ENCODE assay signal across 13 cellular contexts in the genomic region with DNA sequence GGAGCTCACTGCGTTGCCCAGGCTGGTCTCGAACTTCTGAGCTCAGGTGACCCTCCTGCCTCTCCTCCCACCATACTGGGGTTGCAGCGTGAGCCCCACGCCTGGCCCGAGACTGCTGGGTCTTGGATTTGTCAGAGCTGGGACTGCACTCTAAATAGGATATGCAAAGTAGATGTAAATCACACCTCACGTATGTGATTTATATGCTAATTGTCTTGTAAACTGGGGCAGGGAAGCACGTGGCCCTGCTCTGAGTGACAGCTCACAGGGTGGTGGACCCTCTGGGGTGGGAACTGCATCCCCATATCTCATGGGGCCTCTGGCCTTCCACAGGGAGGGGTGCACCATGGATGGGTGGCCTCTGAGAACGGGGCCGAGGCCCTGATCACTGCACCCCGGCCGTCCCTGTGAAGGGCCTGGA. TPM values are rescaled to one million over a fixed set of nuclear protein-coding genes. Genes with fewer than 3 reads are reported as not detected.
A peak's percentile ranks its signal among the peaks of the same experiment; 100 is the strongest.
DNase-seq lines count a peak whose midpoint lies in the region; ATAC-seq and TF ChIP-seq lines count a peak whose summit lies in the region.
"Had no signal": no experiment of that assay in that cellular context is flagged by ENCODE, and none has a peak within 500 bp of the region (broad histone marks: within the 10 kb centered on the region; RNA-seq: fewer than 3 reads in every experiment).

No MANE protein-coding gene starts in this region.

- peak overlapping the region; percentile 65 for H3K27ac Mint-ChIP-seq in stimulated activated naive CD8-positive, alpha-beta T cell treated with anti-CD3 and anti-CD28 coated beads, Interleukin-15, Interleukin-2, amounts not matched to agents 100 ng/mL and 50 ng/mL, for 24 hours

- peak overlapping the region; percentile 52 for H3K4me2 ChIP-seq in OCI-LY7 (ENCODE audit: low read length)

- peak; percentile 26 to 33 for ATAC-seq in activated CD4-positive, CD25-positive, alpha-beta regulatory T cell treated with anti-CD3 and anti-CD28 coated beads, Interleukin-2, amount 50 U/mL, for 24 hours

- H3K4me1 Mint-ChIP-seq in stimulated activated naive CD8-positive, alpha-beta T cell treated with anti-CD3 and anti-CD28 coated beads, Interleukin-15, Interleukin-2, amounts not matched to agents 100 ng/mL and 50 ng/mL, for 24 hours (ENCODE audit: low read depth), result peaks cover 16% of the 10 kb centered on the region

- intact Hi-C loops in OCI-LY7 (cut with micrococcal nuclease; ENCODE audit: unreplicated experiment), result loop anchor here (5.0 kb wide), 1 partner anchor 42 kb away; the partner anchor contains the start of gene ADAP1
- intact Hi-C loops in dorsolateral prefrontal cortex (cut with DNase I), result loop anchor here in 1 of 2 donors (1.0 kb wide), 1 partner anchor 43 kb away; no protein-coding TSS in a partner anchor

- no peak for TF ChIP-seq CTCF in OCI-LY7 (conservative IDR thresholded peaks at IDR 0.05; ENCODE audit: low read length)
- TF ChIP-seq CTCF in dorsolateral prefrontal cortex (IDR thresholded peaks at IDR 0.05 in 54 of 56, conservative IDR thresholded peaks at IDR 0.05 in 2 of 56; ENCODE audit: low read depth in 1 of 56, partially characterized antibody in 56 of 56), result no peak

- POLR2A ChIA-PET in OCI-LY7 (lab: Charles Lee), result interaction anchor here (0.7 kb wide), 2 partner anchors 46 to 113 kb away, joined by 3 read pairs; no protein-coding TSS in a partner anchor

- H3K4me3 Mint-ChIP-seq in stimulated activated naive CD8-positive, alpha-beta T cell treated with anti-CD3 and anti-CD28 coated beads, Interleukin-15, Interleukin-2, amounts not matched to agents 100 ng/mL and 50 ng/mL, for 24 hours, result peak overlapping the region; percentile 64

- no peaks in the 10 kb centered on the region for H3K79me2 ChIP-seq in OCI-LY7 (ENCODE audit: insufficient read depth, low read depth, low read length)

- no peaks in the 10 kb centered on the region for H3K27me3 Mint-ChIP-seq in stimulated activated naive CD8-positive, alpha-beta T cell treated with anti-CD3 and anti-CD28 coated beads, Interleukin-15, Interleukin-2, amounts not matched to agents 100 ng/mL and 50 ng/mL, for 24 hours

- H3K4me3 ChIP-seq in OCI-LY7 (ENCODE audit: low read depth, low read length, poor library complexity, severe bottlenecking), result peak overlapping the region; percentile 21
- no peak overlapping the region for H3K4me3 ChIP-seq in dorsolateral prefrontal cortex
- H3K4me3 ChIP-seq: SJSA1 had no signal

- H3K9me2 ChIP-seq in OCI-LY7 (ENCODE audit: insufficient read depth, low read length), result no peaks in the 10 kb centered on the region

- no peaks in the 10 kb centered on the region for H3K36me3 Mint-ChIP-seq in stimulated activated naive CD8-positive, alpha-beta T cell treated with anti-CD3 and anti-CD28 coated beads, Interleukin-15, Interleukin-2, amounts not matched to agents 100 ng/mL and 50 ng/mL, for 24 hours (ENCODE audit: low read depth)

- no peaks in the 10 kb centered on the region for H4K20me1 ChIP-seq in OCI-LY7 (ENCODE audit: insufficient read depth, low read length)

- H3K36me3 ChIP-seq in OCI-LY7 (ENCODE audit: insufficient read depth, low read length), result no peaks in the 10 kb centered on the region
- H3K36me3 ChIP-seq: left lung, SJSA1 had no signal

- CTCF ChIA-PET in OCI-LY7 (lab: Charles Lee; ENCODE audit: unreplicated experiment), result no interaction called here

- no peaks in the 10 kb centered on the region for H3K27me3 ChIP-seq in dorsolateral prefrontal cortex
- H3K27me3 ChIP-seq: SJSA1 had no signal

- H3K9me3 Mint-ChIP-seq in stimulated activated naive CD8-positive, alpha-beta T cell treated with anti-CD3 and anti-CD28 coated beads, Interleukin-15, Interleukin-2, amounts not matched to agents 100 ng/mL and 50 ng/mL, for 24 hours, result no peaks in the 10 kb centered on the region

- H3K9me3 ChIP-seq in OCI-LY7 (ENCODE audit: low read length), result no peaks in the 10 kb centered on the region
- H3K9me3 ChIP-seq: left lung, SJSA1 had no signal

- H3K27ac ChIP-seq in OCI-LY7 (ENCODE audit: low read depth, low read length, poor library complexity, severe bottlenecking) (no peak overlapping the region), dorsolateral prefrontal cortex (peak overlapping the region in 58 of 59 donors; percentile 81 to 100 (median 97))
- H3K27ac ChIP-seq: 22Rv1, SJSA1 had no signal

- peaks cover 15% of the 10 kb centered on the region for H3K4me1 ChIP-seq in OCI-LY7 (ENCODE audit: insufficient read depth, low read length, poor library complexity, severe bottlenecking)

- no peak for DNase-seq in activated CD4-positive, CD25-positive, alpha-beta regulatory T cell (lab: John Stamatoyannopoulos, UW)
- DNase-seq in OCI-LY7 (ENCODE audit: low spot score) (peak; percentile 29), dorsolateral prefrontal cortex (no peak), COLO829 (ENCODE audit: low spot score) (no peak), superior temporal gyrus (ENCODE audit: extremely low spot score) (no peak), hepatic stellate cell (ENCODE audit: low spot score) (no peak)
- DNase-seq: activated CD8-positive, alpha-beta memory T cell treated with anti-CD3 and anti-CD28 coated beads, Interleukin-2, amount 50 U/mL, for 4 hours; stimulated activated CD4-positive, alpha-beta T cell treated with anti-CD3 and anti-CD28 coated beads, Interleukin-4, amount 100 ng/mL, for 24 hours had no signal

- BruUV-seq in OCI-LY7 (replicated peaks; lab: Mats Ljungman, UMichigan), result no TSS peak

- H2AFZ ChIP-seq in OCI-LY7 (ENCODE audit: low read length), result peak overlapping the region; percentile 38

RNA-seq across cellular contexts. Expression of gene GET4, which starts 34.1 kb away (rescaled TPM):
- 46.3 and 54.4 TPM in 2 replicates for total RNA-seq in OCI-LY7 (2014; rRNA removed; shearing (Covaris generic))
- total RNA-seq in OCI-LY7 (2022) (51.1 and 54.5 TPM in 2 replicates), dorsolateral prefrontal cortex (10 to 100 TPM; 25.4 to 54.1 (median 40.7) TPM)

RNA-seq across cellular contexts. Expression of gene ADAP1, which starts 44.0 kb away (rescaled TPM):
- total RNA-seq in OCI-LY7 (2014; rRNA removed; shearing (Covaris generic)), result 0.41 and 2.4 TPM in 2 replicates
- total RNA-seq in OCI-LY7 (2022) (7.0 and 7.7 TPM in 2 replicates), dorsolateral prefrontal cortex (100 to 1,000 TPM in 118 of 120 experiments, 10 to 100 TPM in 2; 97.0 to 199 (median 136) TPM)

Comparison
In these comparisons a context has a peak if more than half of its experiments do, and no peak if none do; other contexts are left out.
1. RNA of gene ADAP1, which starts 44.0 kb away (total RNA-seq): 97.0 to 199 TPM in dorsolateral prefrontal cortex; 0.41 to 7.7 TPM in OCI-LY7; every median in the first group is over 10 times any median in the second.